Comparison of ENCODE assay signal across 8 cellular contexts in genomic region chr17:28812136-28812979, GRCh38. TPM values are rescaled to one million over a fixed set of nuclear protein-coding genes. Genes with fewer than 3 reads are reported as not detected.
DNase-seq lines count a peak whose midpoint lies in the region; ATAC-seq, FAIRE-seq and TF ChIP-seq lines count a peak whose summit lies in the region.

No MANE protein-coding gene starts in this region.

- TF ChIP-seq CTCF in D721Med (IDR thresholded peaks at IDR 0.05; ENCODE audit: insufficient read depth, missing control alignments) (no peak), OCI-LY1 (IDR thresholded peaks at IDR 0.05; ENCODE audit: low read length) (no peak), epithelial cell of proximal tubule (conservative IDR thresholded peaks at IDR 0.05; ENCODE audit: low read depth, low read length) (no peak)

- H3F3A ChIP-seq in OCI-LY1 (ENCODE audit: insufficient read depth, low read length) = no peaks in the 10 kb centered on the region

- H3K27me3 ChIP-seq in OCI-LY1 (ENCODE audit: insufficient read depth, low read length) = no peaks in the 10 kb centered on the region

- H3K79me2 ChIP-seq in OCI-LY1 (ENCODE audit: insufficient read depth, low read length) = peaks cover 68% of the 10 kb centered on the region

- no peaks in the 10 kb centered on the region for H3K9me2 ChIP-seq in OCI-LY1 (ENCODE audit: low read depth, low read length)

- peak; percentile 95 for DNase-seq in D721Med (ENCODE audit: insufficient read length, low spot score)
- peak; percentile 98 for DNase-seq in HuH-7 (ENCODE audit: low spot score)
- DNase-seq in activated T-cell treated with anti-CD3 and anti-CD28 coated beads for 4 hours = peak; percentile 88
- no peak for DNase-seq in epithelial cell of proximal tubule (ENCODE audit: low read depth)
- peak; percentile 97 for DNase-seq in mucosa of gallbladder (ENCODE audit: low spot score)
- peak; percentile 94 for DNase-seq in stimulated activated CD8-positive, alpha-beta memory T cell treated with anti-CD3 and anti-CD28 coated beads, Interleukin-4, amount 100 ng/mL, for 24 hours (ENCODE audit: low read depth)

- H3K4me2 ChIP-seq in OCI-LY1 (ENCODE audit: low read length) = peak overlapping the region; percentile 98

- no peaks in the 10 kb centered on the region for H3K36me3 ChIP-seq in OCI-LY1 (ENCODE audit: insufficient read depth, low read length)

- no peaks in the 10 kb centered on the region for H3K9me3 ChIP-seq in OCI-LY1 (ENCODE audit: low read length)

- peaks cover 44% of the 10 kb centered on the region for H3K4me1 ChIP-seq in OCI-LY1 (ENCODE audit: insufficient read depth, low read length, severe bottlenecking)

- H3K9ac ChIP-seq in OCI-LY1 (ENCODE audit: low read length) = peak overlapping the region; percentile 73

- FAIRE-seq in D721Med (lab: Jason Lieb, UNC) = no peak

- H3K27ac ChIP-seq in OCI-LY1 (ENCODE audit: low read depth, low read length, poor library complexity, severe bottlenecking) = peak overlapping the region; percentile 73

- H3K4me3 ChIP-seq in OCI-LY1 (ENCODE audit: low read depth, low read length, poor library complexity, severe bottlenecking) (peak overlapping the region; percentile 83), epithelial cell of proximal tubule (ENCODE audit: low read depth, low read length) (peak overlapping the region; percentile 97)

- H2AFZ ChIP-seq in OCI-LY1 (ENCODE audit: low read length) = no peak overlapping the region

- peak; percentile 95 for ATAC-seq in GM21526 (IDR thresholded peaks at IDR 0.05; ENCODE audit: low FRiP score, unreplicated experiment)

- no peaks in the 10 kb centered on the region for H4K20me1 ChIP-seq in OCI-LY1 (ENCODE audit: insufficient read depth, low read length)

RNA-seq across cellular contexts. Expression of gene FAM222B, which starts 30.2 kb away (rescaled TPM):
- total RNA-seq in epithelial cell of proximal tubule = 11.9 and 14.2 TPM in 2 replicates
- 45.3 TPM for total RNA-seq in mucosa of gallbladder

RNA-seq across cellular contexts. Expression of gene ERAL1, which starts 42.5 kb away (rescaled TPM):
- total RNA-seq in epithelial cell of proximal tubule (86.9 and 94.9 TPM in 2 replicates), mucosa of gallbladder (33.6 TPM)
